8 cellular contexts compared by ENCODE assay signal in genomic region chr15:74937602-74938371, GRCh38. TPM values are rescaled to one million over a fixed set of nuclear protein-coding genes. Genes with fewer than 3 reads are reported as not detected.
A peak's percentile ranks its signal among the peaks of the same experiment; 100 is the strongest.
DNase-seq lines count a peak whose midpoint lies in the region; ATAC-seq and TF ChIP-seq lines count a peak whose summit lies in the region.

Gene COX5A (minus strand): TSS chr15:74938073. CDS start chr15:74938014, 59 bp downstream.

- peak within 1 kb of the TSS; percentile 96 for H3K27ac ChIP-seq in cardiac muscle cell
- H3K27ac ChIP-seq in transverse colon: peak within 1 kb of the TSS; percentile 97 to 99 (median 98)

- in situ Hi-C loops in GM13976 (cut with MboI; ENCODE audit: low sequenced_read_pairs, unreplicated experiment) (loop anchor here (25.0 kb wide), 1 partner anchor 300 kb away; no protein-coding TSS in a partner anchor), transverse colon (cut with MboI; ENCODE audit: low pct_ligation_motif_present in 1 of 4, low pct_unique_long_range_greater_than_20kb in 1 of 4, low sequenced_read_pairs in 3 of 4) (loop anchor here in 2 of 4 donors (25.0 kb wide), 1 partner anchor 300 kb away; no protein-coding TSS in a partner anchor)

- TF ChIP-seq CTCF in GM13976 (IDR thresholded peaks at IDR 0.05; ENCODE audit: borderline replicate concordance, control extremely low read depth, extremely low read depth, insufficient read depth, missing control alignments): no peak
- TF ChIP-seq CTCF in cardiac muscle cell (IDR thresholded peaks at IDR 0.05; ENCODE audit: low read depth, low read length): no peak
- TF ChIP-seq CTCF in transverse colon (IDR thresholded peaks at IDR 0.05): peak in 2 of 5 experiments; percentile 21 to 35

- DNase-seq in GM13976 (ENCODE audit: low spot score) (peak; percentile 95), NCI-H1417 treated with DMSO at 0.1 percent for 48 hours (lab: John Stamatoyannopoulos, UW) (peak; percentile 90), T follicular helper cell (ENCODE audit: low read depth) (peak; percentile 89), adipocyte (ENCODE audit: low read depth) (peak; percentile 98), cardiac muscle cell (ENCODE audit: low read depth in 1 of 2, low spot score in 1 of 2) (peak; percentile 96 to 98), pons (ENCODE audit: low spot score) (peak; percentile 95), transverse colon (peak; percentile 94)

- ATAC-seq in HG02840 (IDR thresholded peaks at IDR 0.05; ENCODE audit: low FRiP score, unreplicated experiment): peak; percentile 88

- 0% methylated on average over 43 of the region's 84 CpGs; no CpG with 5 or more reads in 1 of the 2 donors for WGBS in transverse colon (ENCODE audit: low coverage in 1 of 2), 2 donors

- intact Hi-C loops in transverse colon (cut with DNase I; ENCODE audit: low total_unique reads): no loop called here

- TF ChIP-seq POLR2A in transverse colon (IDR thresholded peaks at IDR 0.05): peak; percentile 96

- peaks cover 4% of the 10 kb centered on the region for H3K36me3 ChIP-seq in adipocyte (ENCODE audit: control insufficient read depth, insufficient read depth, low read length, severe bottlenecking)
- H3K36me3 ChIP-seq in cardiac muscle cell: no peaks in the 10 kb centered on the region
- H3K36me3 ChIP-seq in transverse colon: no peaks in the 10 kb centered on the region

- H3K9ac ChIP-seq in adipocyte (ENCODE audit: low read length): peak within 1 kb of the TSS; percentile 97

- H3K4me3 ChIP-seq in adipocyte (ENCODE audit: low read length) (peak within 1 kb of the TSS; percentile 98), cardiac muscle cell (peak within 1 kb of the TSS; percentile 75), transverse colon (peak within 1 kb of the TSS; percentile 70 to 89 (median 80))

- TF ChIP-seq EP300 in transverse colon (IDR thresholded peaks at IDR 0.05; ENCODE audit: low read depth): no peak

- peaks cover 13% of the 10 kb centered on the region for H3K4me1 ChIP-seq in adipocyte (ENCODE audit: control insufficient read depth, insufficient read depth, low read length)
- H3K4me1 ChIP-seq in cardiac muscle cell (ENCODE audit: low read depth): peaks cover 3% of the 10 kb centered on the region
- peaks cover 10 to 46% (median 35%) of the 10 kb centered on the region in 4 donors for H3K4me1 ChIP-seq in transverse colon

- H3K27me3 ChIP-seq in adipocyte (replicated peaks; ENCODE audit: control insufficient read depth, insufficient read depth, low read length): no peaks in the 10 kb centered on the region
- H3K27me3 ChIP-seq in cardiac muscle cell: no peaks in the 10 kb centered on the region
- no peaks in the 10 kb centered on the region for H3K27me3 ChIP-seq in transverse colon

- no peaks in the 10 kb centered on the region for H3K9me3 ChIP-seq in adipocyte (ENCODE audit: control insufficient read depth, low read length)
- H3K9me3 ChIP-seq in cardiac muscle cell (ENCODE audit: low read depth): no peaks in the 10 kb centered on the region
- H3K9me3 ChIP-seq in transverse colon: no peaks in the 10 kb centered on the region

RNA-seq across cellular contexts. Expression of gene COX5A, which starts in this region (rescaled TPM):
- 285 and 435 TPM in 2 replicates for total RNA-seq in cardiac muscle cell
- 1,301 and 1,489 TPM in 2 replicates for polyA plus RNA-seq in cardiac muscle cell
- total RNA-seq in transverse colon: 100 to 1,000 TPM; 135 to 437 (median 219) TPM

Comparison
In these comparisons a context has a peak if more than half of its experiments do, and no peak if none do; other contexts are left out.
1. Peak in every context shown above with its lines: DNase-seq, ATAC-seq, H3K4me3 ChIP-seq and H3K27ac ChIP-seq.